21 cellular contexts compared by ENCODE assay signal in the genomic region with DNA sequence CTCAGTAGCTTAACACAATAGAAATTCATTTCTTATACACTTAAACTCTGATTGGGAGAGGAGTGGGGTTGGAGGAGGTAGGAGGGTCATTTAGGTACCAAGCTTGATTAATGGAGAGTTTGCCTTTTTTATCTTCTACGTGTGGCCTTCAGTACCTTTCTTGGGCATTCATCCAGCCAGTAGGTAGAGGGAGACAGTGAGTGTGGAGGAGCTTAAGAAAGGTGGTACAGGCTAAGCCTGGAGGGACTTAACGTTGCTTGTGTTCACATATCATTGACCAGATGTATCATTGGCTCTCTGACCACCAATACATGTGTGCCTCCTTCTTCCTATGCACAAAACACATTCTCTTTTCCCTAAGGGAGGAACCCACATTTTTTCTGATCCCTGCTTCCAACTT.
"Had no signal": no experiment of that assay in that cellular context is flagged by ENCODE, and none has a peak within 500 bp of the region (broad histone marks: within the 10 kb centered on the region; RNA-seq: fewer than 3 reads in every experiment).

No MANE protein-coding gene starts in this region.

- H3K27me3 Mint-ChIP-seq: natural killer cell treated with Interleukin-12 subunit alpha and Interleukin-12 subunit beta and Interleukin-15 and Interleukin-18, amount 100 ng/mL, for 72 hours had no signal

- H3K27ac ChIP-seq: adrenal gland, breast epithelium, gastrocnemius medialis had no signal

- H3K4me3 Mint-ChIP-seq: activated T-cell treated with anti-CD3 and anti-CD28 coated beads, Interleukin-2, amount 50 U/mL, for 72 hours; mesothelial cell of epicardium; natural killer cell treated with Interleukin-12 subunit alpha and Interleukin-12 subunit beta and Interleukin-15 and Interleukin-18, amount 100 ng/mL, for 72 hours had no signal

- H3K4me3 ChIP-seq: adrenal gland, breast epithelium, gastrocnemius medialis, lung had no signal

- H3K9me3 Mint-ChIP-seq: mesothelial cell of epicardium; natural killer cell treated with Interleukin-12 subunit alpha and Interleukin-12 subunit beta and Interleukin-15 and Interleukin-18, amount 100 ng/mL, for 72 hours had no signal

- H3K36me3 Mint-ChIP-seq: mesothelial cell of epicardium had no signal

- ATAC-seq: activated CD4-positive, CD25-positive, alpha-beta regulatory T cell treated with anti-CD3 and anti-CD28 coated beads, Interleukin-2, amount 50 U/mL, for 24 hours; activated naive CD4-positive, alpha-beta T cell treated with anti-CD3 and anti-CD28 coated beads, Interleukin-2, amount 50 U/mL, for 72 hours; activated T-cell treated with anti-CD3 and anti-CD28 coated beads, Interleukin-2, amount 50 U/mL, for 72 hours; esophagus mucosa; gastrocnemius medialis; left lobe of liver; natural killer cell treated with Interleukin-12 subunit alpha and Interleukin-12 subunit beta and Interleukin-15 and Interleukin-18, amount 100 ng/mL, for 72 hours had no signal

- H3K4me1 ChIP-seq: adrenal gland, breast epithelium, gastrocnemius medialis had no signal

- H3K9me3 ChIP-seq: adrenal gland, breast epithelium, gastrocnemius medialis had no signal

- H3K36me3 ChIP-seq: adrenal gland, breast epithelium, gastrocnemius medialis had no signal

- DNase-seq: activated CD4-positive, alpha-beta T cell treated with anti-CD3 and anti-CD28 coated beads, Interleukin-2, amount 50 U/mL, for 4 hours; activated effector memory CD4-positive, alpha-beta T cell treated with anti-CD3 and anti-CD28 coated beads, Interleukin-2, amount 50 U/mL, for 16 hours; activated T-cell treated with anti-CD3 and anti-CD28 coated beads, Interleukin-2, amount 50 U/mL, for 72 hours; adrenal gland; cerebellar nuclear complex; cortex of kidney; gastrocnemius medialis; head of caudate nucleus; kidney; posterior cingulate gyrus; stimulated activated CD8-positive, alpha-beta memory T cell treated with anti-CD3 and anti-CD28 coated beads, Interleukin-4, amount 100 ng/mL, for 48 hours; stimulated activated naive CD4-positive, alpha-beta T cell; T-helper 9 cell had no signal

- H3K27ac Mint-ChIP-seq: activated naive CD4-positive, alpha-beta T cell treated with anti-CD3 and anti-CD28 coated beads, Interleukin-2, amount 50 U/mL, for 72 hours; activated T-cell treated with anti-CD3 and anti-CD28 coated beads, Interleukin-2, amount 50 U/mL, for 72 hours; mesothelial cell of epicardium had no signal
